Comparison of ENCODE assay signal across 12 cellular contexts in genomic region chr6:71529769-71530168, GRCh38.
DNase-seq lines count a peak whose midpoint lies in the region; TF ChIP-seq lines count a peak whose summit lies in the region.
"Had no signal": no experiment of that assay in that cellular context is flagged by ENCODE, and none has a peak within 500 bp of the region (broad histone marks: within the 10 kb centered on the region; RNA-seq: fewer than 3 reads in every experiment).

No MANE protein-coding gene starts in this region.

- no peak overlapping the region for H4K8ac ChIP-seq in neuronal stem cell (ENCODE audit: low read depth, low read length)

- H2AK5ac ChIP-seq in neuronal stem cell (ENCODE audit: low read depth, low read length), result no peak overlapping the region

- H2AFZ ChIP-seq in neuronal stem cell (ENCODE audit: low read length), result peak overlapping the region; percentile 21

- DNase-seq in NCI-H345 (lab: John Stamatoyannopoulos, UW) (peak; percentile 2), NCI-H345 treated with DMSO at 0.1 percent for 48 hours (lab: John Stamatoyannopoulos, UW; ENCODE audit: unreplicated experiment) (no peak), NCI-H2227 (lab: John Stamatoyannopoulos, UW; ENCODE audit: unreplicated experiment) (peak; percentile 59), SK-N-DZ (ENCODE audit: low spot score) (peak; percentile 58), neuronal stem cell (ENCODE audit: low spot score) (no peak), brain microvascular endothelial cell (no peak), kidney glomerular epithelial cell (lab: John Stamatoyannopoulos, UW) (no peak)
- DNase-seq: BE2C; CD4-positive, alpha-beta memory T cell; DMS79 had no signal

- no CpG with 5 or more reads among the region's 2 CpGs for WGBS in neuronal stem cell (ENCODE audit: extremely low coverage in 2 of 2, insufficient read length in 2 of 2, insufficient replicate concordance in 1 of 2), 2 donors

- H3K9me3 ChIP-seq in neuronal stem cell (replicated peaks in 1 of 2; ENCODE audit: control insufficient read depth in 2 of 2, insufficient read depth in 1 of 2, low read depth in 1 of 2, low read length in 2 of 2), result no peaks in the 10 kb centered on the region
- H3K9me3 ChIP-seq: BE2C, HAP-1 had no signal

- in situ Hi-C loops in brain microvascular endothelial cell (cut with HindIII; ENCODE audit: low pct_ligation_motif_present, low sequenced_read_pairs), result no loop called here

- H3K27me3 ChIP-seq in neuronal stem cell (ENCODE audit: control insufficient read depth in 3 of 3, insufficient read depth in 3 of 3, low read depth in 1 of 3, low read length in 3 of 3), result no peaks in the 10 kb centered on the region
- no peaks in the 10 kb centered on the region for H3K27me3 ChIP-seq in brain microvascular endothelial cell (replicated peaks)

- no peak overlapping the region for H3K23ac ChIP-seq in neuronal stem cell (ENCODE audit: low read depth, low read length, poor library complexity)

- no peak overlapping the region for H3K4me2 ChIP-seq in neuronal stem cell (ENCODE audit: insufficient read depth, low read length, poor library complexity, severe bottlenecking)

- H3K79me1 ChIP-seq in neuronal stem cell (ENCODE audit: low read depth, low read length), result no peaks in the 10 kb centered on the region

- no peak overlapping the region for H2BK15ac ChIP-seq in neuronal stem cell (ENCODE audit: low read length)

- no peak overlapping the region for H2BK120ac ChIP-seq in neuronal stem cell (ENCODE audit: low read depth, low read length)

- TF ChIP-seq CTCF in brain microvascular endothelial cell (IDR thresholded peaks at IDR 0.05; ENCODE audit: low read depth, low read length, missing control alignments), result no peak

- H3K4me3 ChIP-seq in neuronal stem cell (ENCODE audit: low read length in 2 of 2) (no peak overlapping the region), brain microvascular endothelial cell (ENCODE audit: low read depth, low read length) (no peak overlapping the region)
- H3K4me3 ChIP-seq: HAP-1 had no signal

- no peak overlapping the region for H3K4ac ChIP-seq in neuronal stem cell (ENCODE audit: low read length)

- no peak overlapping the region for H4K91ac ChIP-seq in neuronal stem cell (ENCODE audit: low read depth, low read length, poor library complexity)

- no peak overlapping the region for H2BK12ac ChIP-seq in neuronal stem cell (ENCODE audit: low read length)

- no peaks in the 10 kb centered on the region for H3K36me3 ChIP-seq in neuronal stem cell (replicated peaks in 1 of 2; ENCODE audit: control insufficient read depth in 2 of 2, insufficient read depth in 2 of 2, low read length in 2 of 2)
- no peaks in the 10 kb centered on the region for H3K36me3 ChIP-seq in brain microvascular endothelial cell (replicated peaks)
- H3K36me3 ChIP-seq: BE2C, HAP-1 had no signal

- H3K18ac ChIP-seq in neuronal stem cell (ENCODE audit: low read length), result no peak overlapping the region

- no peak overlapping the region for H3K9ac ChIP-seq in neuronal stem cell (ENCODE audit: low read depth, low read length, poor library complexity)

- peaks cover 0 to 16% of the 10 kb centered on the region in 2 donors for H3K4me1 ChIP-seq in neuronal stem cell (ENCODE audit: control insufficient read depth in 2 of 2, insufficient read depth in 1 of 2, low read depth in 1 of 2, low read length in 2 of 2)
- H3K4me1 ChIP-seq: BE2C had no signal

- no peak overlapping the region for H3K14ac ChIP-seq in neuronal stem cell (ENCODE audit: low read length)

- H2BK5ac ChIP-seq in neuronal stem cell (ENCODE audit: low read length), result no peak overlapping the region

- no peak overlapping the region for H3K27ac ChIP-seq in neuronal stem cell (replicated peaks; ENCODE audit: low read length)
- H3K27ac ChIP-seq in brain microvascular endothelial cell, result no peak overlapping the region
- H3K27ac ChIP-seq: C4-2B had no signal

Comparison
In these comparisons a context has a peak if more than half of its experiments do, and no peak if none do; other contexts are left out.
1. DNase-seq: peak in NCI-H345 (single experiment), NCI-H2227 (single experiment) and SK-N-DZ (single experiment); none in NCI-H345 treated with DMSO at 0.1 percent for 48 hours (single experiment), neuronal stem cell (single experiment), brain microvascular endothelial cell (single experiment) and kidney glomerular epithelial cell (single experiment).